8 cellular contexts compared by ENCODE assay signal in genomic region chr4:184734758-184735157, GRCh38. TPM values are rescaled to one million over a fixed set of nuclear protein-coding genes. Genes with fewer than 3 reads are reported as not detected.
DNase-seq lines count a peak whose midpoint lies in the region; ATAC-seq and TF ChIP-seq lines count a peak whose summit lies in the region.

No MANE protein-coding gene starts in this region.

- no peaks in the 10 kb centered on the region for H3K36me3 ChIP-seq in CD4-positive, CD25-positive, alpha-beta regulatory T cell (ENCODE audit: control insufficient read depth, insufficient read depth, low read length)
- H3K36me3 ChIP-seq in KOPT-K1 (ENCODE audit: insufficient read depth, low read length), result peaks cover 28% of the 10 kb centered on the region

- peaks cover 21% of the 10 kb centered on the region for H3K4me1 ChIP-seq in CD4-positive, CD25-positive, alpha-beta regulatory T cell (ENCODE audit: control insufficient read depth, insufficient read depth, low read length, poor library complexity, severe bottlenecking)

- peak overlapping the region; percentile 67 for H3K27ac ChIP-seq in CD4-positive, CD25-positive, alpha-beta regulatory T cell (ENCODE audit: insufficient read depth, low read length, poor library complexity, severe bottlenecking)
- peak overlapping the region; percentile 91 for H3K27ac ChIP-seq in KOPT-K1 (ENCODE audit: low read depth, low read length, poor library complexity, severe bottlenecking)

- H3K4me1 Mint-ChIP-seq in CD4-positive, CD25-positive, alpha-beta regulatory T cell, result peaks cover 4 to 33% (median 21%) of the 10 kb centered on the region in 4 donors
- peaks cover 28% of the 10 kb centered on the region for H3K4me1 Mint-ChIP-seq in chondrocyte (ENCODE audit: low read depth)
- H3K4me1 Mint-ChIP-seq in naive thymus-derived CD8-positive, alpha-beta T cell, result peaks cover 7 to 32% (median 24%) of the 10 kb centered on the region in 4 donors

- no peaks in the 10 kb centered on the region for H3K27me3 ChIP-seq in CD4-positive, CD25-positive, alpha-beta regulatory T cell (ENCODE audit: control insufficient read depth, insufficient read depth, low read length)

- DNase-seq in CD4-positive, CD25-positive, alpha-beta regulatory T cell, result no peak
- DNase-seq in chondrocyte (ENCODE audit: low spot score), result no peak
- DNase-seq in naive thymus-derived CD8-positive, alpha-beta T cell, result no peak
- DNase-seq in DMS 273 (lab: John Stamatoyannopoulos, UW; ENCODE audit: unreplicated experiment), result no peak
- DNase-seq in posterior vena cava (ENCODE audit: low spot score), result no peak

- TF ChIP-seq CTCF in chondrocyte (IDR thresholded peaks at IDR 0.05), result no peak

- peak overlapping the region; percentile 69 to 96 (median 91) for H3K27ac Mint-ChIP-seq in CD4-positive, CD25-positive, alpha-beta regulatory T cell
- H3K27ac Mint-ChIP-seq in chondrocyte (ENCODE audit: unreplicated experiment), result peak overlapping the region; percentile 93
- peak overlapping the region in 6 of 10 donors; percentile 10 to 95 (median 88) for H3K27ac Mint-ChIP-seq in naive thymus-derived CD8-positive, alpha-beta T cell

- no peaks in the 10 kb centered on the region for H3K27me3 Mint-ChIP-seq in CD4-positive, CD25-positive, alpha-beta regulatory T cell
- H3K27me3 Mint-ChIP-seq in chondrocyte (ENCODE audit: low read depth), result no peaks in the 10 kb centered on the region
- H3K27me3 Mint-ChIP-seq in naive thymus-derived CD8-positive, alpha-beta T cell, result no peaks in the 10 kb centered on the region

- H3K36me3 Mint-ChIP-seq in CD4-positive, CD25-positive, alpha-beta regulatory T cell, result no peaks in the 10 kb centered on the region
- no peaks in the 10 kb centered on the region for H3K36me3 Mint-ChIP-seq in chondrocyte (ENCODE audit: low read depth)
- H3K36me3 Mint-ChIP-seq in naive thymus-derived CD8-positive, alpha-beta T cell, result no peaks in the 10 kb centered on the region

- H3K9me3 Mint-ChIP-seq in CD4-positive, CD25-positive, alpha-beta regulatory T cell, result no peaks in the 10 kb centered on the region
- H3K9me3 Mint-ChIP-seq in chondrocyte (ENCODE audit: low read depth), result no peaks in the 10 kb centered on the region
- H3K9me3 Mint-ChIP-seq in naive thymus-derived CD8-positive, alpha-beta T cell, result no peaks in the 10 kb centered on the region

- H3K4me3 Mint-ChIP-seq in CD4-positive, CD25-positive, alpha-beta regulatory T cell, result peak overlapping the region; percentile 84 to 98 (median 94)
- peak overlapping the region; percentile 94 for H3K4me3 Mint-ChIP-seq in chondrocyte (ENCODE audit: unreplicated experiment)
- peak overlapping the region; percentile 81 to 97 (median 90) for H3K4me3 Mint-ChIP-seq in naive thymus-derived CD8-positive, alpha-beta T cell

- peak overlapping the region; percentile 83 for H3K4me3 ChIP-seq in CD4-positive, CD25-positive, alpha-beta regulatory T cell (ENCODE audit: low read depth, low read length)

- POLR2A ChIA-PET in naive thymus-derived CD8-positive, alpha-beta T cell (lab: Charles Lee), result interaction anchor here (0.7 to 2.0 kb wide), 12 partner anchors 11 to 691 kb away, joined by 3 to 11 read pairs (median 4); partner anchors contain the start of genes ACSL1, CASP3, PRIMPOL and SLC25A4

- ATAC-seq in CD4-positive, CD25-positive, alpha-beta regulatory T cell (ENCODE audit: low read depth in 2 of 2), result no peak
- ATAC-seq in naive thymus-derived CD8-positive, alpha-beta T cell, result no peak
- ATAC-seq in HG03520 (IDR thresholded peaks at IDR 0.05; ENCODE audit: unreplicated experiment) (no peak), HG02759 (IDR thresholded peaks at IDR 0.05; ENCODE audit: unreplicated experiment) (no peak)

- no peaks in the 10 kb centered on the region for H3K9me3 ChIP-seq in CD4-positive, CD25-positive, alpha-beta regulatory T cell (ENCODE audit: control insufficient read depth in 2 of 2, low read length in 2 of 2)
- H3K9me3 ChIP-seq in KOPT-K1 (ENCODE audit: insufficient read depth, low read length, poor library complexity, severe bottlenecking), result no peaks in the 10 kb centered on the region

- intact Hi-C loops in posterior vena cava (cut with DNase I), result no loop called here

RNA-seq across cellular contexts. Expression of gene CENPU, which starts 0.9 kb away (rescaled TPM):
- 11.0 TPM for total RNA-seq in CD4-positive, CD25-positive, alpha-beta regulatory T cell
- 1 to 10 TPM; 2.5 to 6.9 (median 3.5) TPM for polyA plus RNA-seq in CD4-positive, CD25-positive, alpha-beta regulatory T cell
- total RNA-seq in chondrocyte (5.7 to 12.9 TPM (median 6.3 TPM) in 3 replicates), posterior vena cava (1 to 10 TPM in 1 of 2 donors, under 1 TPM in 1; 0.83 to 1.4 TPM)
- 1 to 10 TPM; 1.7 to 2.1 TPM for total RNA-seq in naive thymus-derived CD8-positive, alpha-beta T cell
- polyA plus RNA-seq in naive thymus-derived CD8-positive, alpha-beta T cell, result 1 to 10 TPM in 2 of 3 donors, not detected in 1; 1.7 to 2.8 TPM
